In the genomic region with DNA sequence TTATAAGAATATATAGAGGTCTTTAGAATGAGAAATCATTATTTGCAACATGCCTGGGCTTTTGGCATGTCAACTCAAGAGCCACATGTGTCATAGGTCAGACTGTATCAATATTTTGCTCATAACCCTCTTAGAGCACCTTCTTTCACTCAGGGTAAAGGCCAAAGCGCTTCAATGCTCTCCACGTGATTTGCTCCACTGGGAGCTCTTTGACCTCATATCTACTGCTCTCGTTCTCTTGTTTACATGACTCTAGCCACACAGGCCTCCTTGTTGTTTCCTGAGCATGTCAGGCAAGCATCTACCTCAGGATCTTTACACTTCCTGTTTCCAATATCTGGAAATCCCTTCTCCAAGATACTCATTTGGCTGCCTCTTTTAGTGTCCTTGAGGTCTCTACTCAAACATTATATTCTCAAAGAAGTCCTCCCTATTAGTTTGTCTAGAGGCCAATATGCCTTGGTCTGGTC, we compare ENCODE assay signal across 1 cellular context.
TF ChIP-seq lines count a peak whose summit lies in the region.

No MANE protein-coding gene starts in this region.

TF ChIP-seq in HepG2, 621 proteins besides CTCF, POLR2A, EP300 and RAD21 (continued from another document and continues in another):
- no peak for TF ChIP-seq SOX6 (IDR thresholded peaks at IDR 0.05)
- TF ChIP-seq SOX6 (CRISPR knock-in tag; IDR thresholded peaks at IDR 0.05) = peak; percentile 98
- TF ChIP-seq ZIK1 (CRISPR knock-in tag; IDR thresholded peaks at IDR 0.05; ENCODE audit: borderline replicate concordance, low read depth) = no peak
- peak; percentile 73 for TF ChIP-seq GABPB1 (CRISPR knock-in tag; IDR thresholded peaks at IDR 0.05)
- TF ChIP-seq, protein P1, sequence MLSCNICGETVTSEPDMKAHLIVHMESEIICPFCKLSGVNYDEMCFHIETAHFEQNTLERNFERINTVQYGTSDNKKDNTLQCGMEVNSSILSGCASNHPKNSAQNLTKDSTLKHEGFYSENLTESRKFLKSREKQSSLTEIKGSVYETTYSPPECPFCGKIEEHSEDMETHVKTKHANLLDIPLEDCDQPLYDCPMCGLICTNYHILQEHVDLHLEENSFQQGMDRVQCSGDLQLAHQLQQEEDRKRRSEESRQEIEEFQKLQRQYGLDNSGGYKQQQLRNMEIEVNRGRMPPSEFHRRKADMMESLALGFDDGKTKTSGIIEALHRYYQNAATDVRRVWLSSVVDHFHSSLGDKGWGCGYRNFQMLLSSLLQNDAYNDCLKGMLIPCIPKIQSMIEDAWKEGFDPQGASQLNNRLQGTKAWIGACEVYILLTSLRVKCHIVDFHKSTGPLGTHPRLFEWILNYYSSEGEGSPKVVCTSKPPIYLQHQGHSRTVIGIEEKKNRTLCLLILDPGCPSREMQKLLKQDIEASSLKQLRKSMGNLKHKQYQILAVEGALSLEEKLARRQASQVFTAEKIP (CRISPR knock-in tag; IDR thresholded peaks at IDR 0.05; ENCODE audit: borderline replicate concordance) = no peak
- TF ChIP-seq CENPT (CRISPR knock-in tag; IDR thresholded peaks at IDR 0.05; ENCODE audit: low read depth) = no peak
- TF ChIP-seq DNMT3B (CRISPR knock-in tag; conservative IDR thresholded peaks at IDR 0.05) = 0 out of 2 replicates have a peak, but pooled peaks have one; percentile 55
- TF ChIP-seq, protein P2, sequence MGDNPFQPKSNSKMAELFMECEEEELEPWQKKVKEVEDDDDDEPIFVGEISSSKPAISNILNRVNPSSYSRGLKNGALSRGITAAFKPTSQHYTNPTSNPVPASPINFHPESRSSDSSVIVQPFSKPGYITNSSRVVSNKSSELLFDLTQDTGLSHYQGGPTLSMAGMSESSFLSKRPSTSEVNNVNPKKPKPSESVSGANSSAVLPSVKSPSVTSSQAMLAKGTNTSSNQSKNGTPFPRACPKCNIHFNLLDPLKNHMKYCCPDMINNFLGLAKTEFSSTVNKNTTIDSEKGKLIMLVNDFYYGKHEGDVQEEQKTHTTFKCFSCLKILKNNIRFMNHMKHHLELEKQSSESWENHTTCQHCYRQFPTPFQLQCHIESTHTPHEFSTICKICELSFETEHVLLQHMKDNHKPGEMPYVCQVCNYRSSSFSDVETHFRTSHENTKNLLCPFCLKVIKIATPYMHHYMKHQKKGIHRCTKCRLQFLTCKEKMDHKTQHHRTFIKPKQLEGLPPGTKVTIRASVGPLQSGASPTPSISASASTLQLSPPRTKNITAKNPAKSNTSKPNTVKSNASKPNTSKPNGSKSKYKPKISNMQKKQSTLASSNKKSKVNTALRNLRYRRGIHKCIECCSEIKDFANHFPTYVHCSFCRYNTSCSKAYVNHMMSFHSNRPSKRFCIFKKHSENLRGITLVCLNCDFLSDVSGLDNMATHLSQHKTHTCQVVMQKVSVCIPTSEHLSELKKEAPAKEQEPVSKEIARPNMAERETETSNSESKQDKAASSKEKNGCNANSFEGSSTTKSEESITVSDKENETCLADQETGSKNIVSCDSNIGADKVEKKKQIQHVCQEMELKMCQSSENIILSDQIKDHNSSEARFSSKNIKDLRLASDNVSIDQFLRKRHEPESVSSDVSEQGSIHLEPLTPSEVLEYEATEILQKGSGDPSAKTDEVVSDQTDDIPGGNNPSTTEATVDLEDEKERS (CRISPR knock-in tag; IDR thresholded peaks at IDR 0.05) = peak; percentile 94
- peak; percentile 89; the same call in 1 of the 2 replicates for TF ChIP-seq YEATS2 (CRISPR knock-in tag; IDR thresholded peaks at IDR 0.05; ENCODE audit: borderline replicate concordance)
- TF ChIP-seq RCOR2 (CRISPR knock-in tag; IDR thresholded peaks at IDR 0.05) = peak; percentile 99
- TF ChIP-seq, protein P3, sequence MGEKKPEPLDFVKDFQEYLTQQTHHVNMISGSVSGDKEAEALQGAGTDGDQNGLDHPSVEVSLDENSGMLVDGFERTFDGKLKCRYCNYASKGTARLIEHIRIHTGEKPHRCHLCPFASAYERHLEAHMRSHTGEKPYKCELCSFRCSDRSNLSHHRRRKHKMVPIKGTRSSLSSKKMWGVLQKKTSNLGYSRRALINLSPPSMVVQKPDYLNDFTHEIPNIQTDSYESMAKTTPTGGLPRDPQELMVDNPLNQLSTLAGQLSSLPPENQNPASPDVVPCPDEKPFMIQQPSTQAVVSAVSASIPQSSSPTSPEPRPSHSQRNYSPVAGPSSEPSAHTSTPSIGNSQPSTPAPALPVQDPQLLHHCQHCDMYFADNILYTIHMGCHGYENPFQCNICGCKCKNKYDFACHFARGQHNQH (CRISPR knock-in tag; IDR thresholded peaks at IDR 0.05) = peak; percentile 99
- TF ChIP-seq, protein P4, sequence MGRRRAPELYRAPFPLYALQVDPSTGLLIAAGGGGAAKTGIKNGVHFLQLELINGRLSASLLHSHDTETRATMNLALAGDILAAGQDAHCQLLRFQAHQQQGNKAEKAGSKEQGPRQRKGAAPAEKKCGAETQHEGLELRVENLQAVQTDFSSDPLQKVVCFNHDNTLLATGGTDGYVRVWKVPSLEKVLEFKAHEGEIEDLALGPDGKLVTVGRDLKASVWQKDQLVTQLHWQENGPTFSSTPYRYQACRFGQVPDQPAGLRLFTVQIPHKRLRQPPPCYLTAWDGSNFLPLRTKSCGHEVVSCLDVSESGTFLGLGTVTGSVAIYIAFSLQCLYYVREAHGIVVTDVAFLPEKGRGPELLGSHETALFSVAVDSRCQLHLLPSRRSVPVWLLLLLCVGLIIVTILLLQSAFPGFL (CRISPR knock-in tag; IDR thresholded peaks at IDR 0.05) = no peak
- no peak for TF ChIP-seq ZSCAN25 (CRISPR knock-in tag; IDR thresholded peaks at IDR 0.05)
- TF ChIP-seq ESRRA (CRISPR knock-in tag; IDR thresholded peaks at IDR 0.05; ENCODE audit: low read depth) = peak; percentile 71
- TF ChIP-seq KDM4B (CRISPR knock-in tag; IDR thresholded peaks at IDR 0.05) = peak; percentile 96
- TF ChIP-seq, protein P5, sequence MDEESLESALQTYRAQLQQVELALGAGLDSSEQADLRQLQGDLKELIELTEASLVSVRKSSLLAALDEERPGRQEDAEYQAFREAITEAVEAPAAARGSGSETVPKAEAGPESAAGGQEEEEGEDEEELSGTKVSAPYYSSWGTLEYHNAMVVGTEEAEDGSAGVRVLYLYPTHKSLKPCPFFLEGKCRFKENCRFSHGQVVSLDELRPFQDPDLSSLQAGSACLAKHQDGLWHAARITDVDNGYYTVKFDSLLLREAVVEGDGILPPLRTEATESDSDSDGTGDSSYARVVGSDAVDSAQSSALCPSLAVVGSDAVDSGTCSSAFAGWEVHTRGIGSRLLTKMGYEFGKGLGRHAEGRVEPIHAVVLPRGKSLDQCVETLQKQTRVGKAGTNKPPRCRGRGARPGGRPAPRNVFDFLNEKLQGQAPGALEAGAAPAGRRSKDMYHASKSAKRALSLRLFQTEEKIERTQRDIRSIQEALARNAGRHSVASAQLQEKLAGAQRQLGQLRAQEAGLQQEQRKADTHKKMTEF (CRISPR knock-in tag; IDR thresholded peaks at IDR 0.05) = peak; percentile 98
- TF ChIP-seq, protein P6, sequence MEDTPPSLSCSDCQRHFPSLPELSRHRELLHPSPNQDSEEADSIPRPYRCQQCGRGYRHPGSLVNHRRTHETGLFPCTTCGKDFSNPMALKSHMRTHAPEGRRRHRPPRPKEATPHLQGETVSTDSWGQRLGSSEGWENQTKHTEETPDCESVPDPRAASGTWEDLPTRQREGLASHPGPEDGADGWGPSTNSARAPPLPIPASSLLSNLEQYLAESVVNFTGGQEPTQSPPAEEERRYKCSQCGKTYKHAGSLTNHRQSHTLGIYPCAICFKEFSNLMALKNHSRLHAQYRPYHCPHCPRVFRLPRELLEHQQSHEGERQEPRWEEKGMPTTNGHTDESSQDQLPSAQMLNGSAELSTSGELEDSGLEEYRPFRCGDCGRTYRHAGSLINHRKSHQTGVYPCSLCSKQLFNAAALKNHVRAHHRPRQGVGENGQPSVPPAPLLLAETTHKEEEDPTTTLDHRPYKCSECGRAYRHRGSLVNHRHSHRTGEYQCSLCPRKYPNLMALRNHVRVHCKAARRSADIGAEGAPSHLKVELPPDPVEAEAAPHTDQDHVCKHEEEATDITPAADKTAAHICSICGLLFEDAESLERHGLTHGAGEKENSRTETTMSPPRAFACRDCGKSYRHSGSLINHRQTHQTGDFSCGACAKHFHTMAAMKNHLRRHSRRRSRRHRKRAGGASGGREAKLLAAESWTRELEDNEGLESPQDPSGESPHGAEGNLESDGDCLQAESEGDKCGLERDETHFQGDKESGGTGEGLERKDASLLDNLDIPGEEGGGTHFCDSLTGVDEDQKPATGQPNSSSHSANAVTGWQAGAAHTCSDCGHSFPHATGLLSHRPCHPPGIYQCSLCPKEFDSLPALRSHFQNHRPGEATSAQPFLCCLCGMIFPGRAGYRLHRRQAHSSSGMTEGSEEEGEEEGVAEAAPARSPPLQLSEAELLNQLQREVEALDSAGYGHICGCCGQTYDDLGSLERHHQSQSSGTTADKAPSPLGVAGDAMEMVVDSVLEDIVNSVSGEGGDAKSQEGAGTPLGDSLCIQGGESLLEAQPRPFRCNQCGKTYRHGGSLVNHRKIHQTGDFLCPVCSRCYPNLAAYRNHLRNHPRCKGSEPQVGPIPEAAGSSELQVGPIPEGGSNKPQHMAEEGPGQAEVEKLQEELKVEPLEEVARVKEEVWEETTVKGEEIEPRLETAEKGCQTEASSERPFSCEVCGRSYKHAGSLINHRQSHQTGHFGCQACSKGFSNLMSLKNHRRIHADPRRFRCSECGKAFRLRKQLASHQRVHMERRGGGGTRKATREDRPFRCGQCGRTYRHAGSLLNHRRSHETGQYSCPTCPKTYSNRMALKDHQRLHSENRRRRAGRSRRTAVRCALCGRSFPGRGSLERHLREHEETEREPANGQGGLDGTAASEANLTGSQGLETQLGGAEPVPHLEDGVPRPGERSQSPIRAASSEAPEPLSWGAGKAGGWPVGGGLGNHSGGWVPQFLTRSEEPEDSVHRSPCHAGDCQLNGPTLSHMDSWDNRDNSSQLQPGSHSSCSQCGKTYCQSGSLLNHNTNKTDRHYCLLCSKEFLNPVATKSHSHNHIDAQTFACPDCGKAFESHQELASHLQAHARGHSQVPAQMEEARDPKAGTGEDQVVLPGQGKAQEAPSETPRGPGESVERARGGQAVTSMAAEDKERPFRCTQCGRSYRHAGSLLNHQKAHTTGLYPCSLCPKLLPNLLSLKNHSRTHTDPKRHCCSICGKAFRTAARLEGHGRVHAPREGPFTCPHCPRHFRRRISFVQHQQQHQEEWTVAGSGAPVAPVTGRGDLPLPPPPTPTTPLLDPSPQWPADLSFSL (CRISPR knock-in tag; IDR thresholded peaks at IDR 0.05) = no peak
- TF ChIP-seq RBAK (CRISPR knock-in tag; IDR thresholded peaks at IDR 0.05) = no peak
- TF ChIP-seq, protein P7, sequence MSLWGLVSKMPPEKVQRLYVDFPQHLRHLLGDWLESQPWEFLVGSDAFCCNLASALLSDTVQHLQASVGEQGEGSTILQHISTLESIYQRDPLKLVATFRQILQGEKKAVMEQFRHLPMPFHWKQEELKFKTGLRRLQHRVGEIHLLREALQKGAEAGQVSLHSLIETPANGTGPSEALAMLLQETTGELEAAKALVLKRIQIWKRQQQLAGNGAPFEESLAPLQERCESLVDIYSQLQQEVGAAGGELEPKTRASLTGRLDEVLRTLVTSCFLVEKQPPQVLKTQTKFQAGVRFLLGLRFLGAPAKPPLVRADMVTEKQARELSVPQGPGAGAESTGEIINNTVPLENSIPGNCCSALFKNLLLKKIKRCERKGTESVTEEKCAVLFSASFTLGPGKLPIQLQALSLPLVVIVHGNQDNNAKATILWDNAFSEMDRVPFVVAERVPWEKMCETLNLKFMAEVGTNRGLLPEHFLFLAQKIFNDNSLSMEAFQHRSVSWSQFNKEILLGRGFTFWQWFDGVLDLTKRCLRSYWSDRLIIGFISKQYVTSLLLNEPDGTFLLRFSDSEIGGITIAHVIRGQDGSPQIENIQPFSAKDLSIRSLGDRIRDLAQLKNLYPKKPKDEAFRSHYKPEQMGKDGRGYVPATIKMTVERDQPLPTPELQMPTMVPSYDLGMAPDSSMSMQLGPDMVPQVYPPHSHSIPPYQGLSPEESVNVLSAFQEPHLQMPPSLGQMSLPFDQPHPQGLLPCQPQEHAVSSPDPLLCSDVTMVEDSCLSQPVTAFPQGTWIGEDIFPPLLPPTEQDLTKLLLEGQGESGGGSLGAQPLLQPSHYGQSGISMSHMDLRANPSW (CRISPR knock-in tag; IDR thresholded peaks at IDR 0.05; ENCODE audit: borderline replicate concordance) = peak; percentile 99
- peak; percentile 90; the same call in 1 of the 2 replicates for TF ChIP-seq WIZ (CRISPR knock-in tag; IDR thresholded peaks at IDR 0.05)
- peak; percentile 99 for TF ChIP-seq SALL1 (CRISPR knock-in tag; IDR thresholded peaks at IDR 0.05)
- TF ChIP-seq, protein P8, sequence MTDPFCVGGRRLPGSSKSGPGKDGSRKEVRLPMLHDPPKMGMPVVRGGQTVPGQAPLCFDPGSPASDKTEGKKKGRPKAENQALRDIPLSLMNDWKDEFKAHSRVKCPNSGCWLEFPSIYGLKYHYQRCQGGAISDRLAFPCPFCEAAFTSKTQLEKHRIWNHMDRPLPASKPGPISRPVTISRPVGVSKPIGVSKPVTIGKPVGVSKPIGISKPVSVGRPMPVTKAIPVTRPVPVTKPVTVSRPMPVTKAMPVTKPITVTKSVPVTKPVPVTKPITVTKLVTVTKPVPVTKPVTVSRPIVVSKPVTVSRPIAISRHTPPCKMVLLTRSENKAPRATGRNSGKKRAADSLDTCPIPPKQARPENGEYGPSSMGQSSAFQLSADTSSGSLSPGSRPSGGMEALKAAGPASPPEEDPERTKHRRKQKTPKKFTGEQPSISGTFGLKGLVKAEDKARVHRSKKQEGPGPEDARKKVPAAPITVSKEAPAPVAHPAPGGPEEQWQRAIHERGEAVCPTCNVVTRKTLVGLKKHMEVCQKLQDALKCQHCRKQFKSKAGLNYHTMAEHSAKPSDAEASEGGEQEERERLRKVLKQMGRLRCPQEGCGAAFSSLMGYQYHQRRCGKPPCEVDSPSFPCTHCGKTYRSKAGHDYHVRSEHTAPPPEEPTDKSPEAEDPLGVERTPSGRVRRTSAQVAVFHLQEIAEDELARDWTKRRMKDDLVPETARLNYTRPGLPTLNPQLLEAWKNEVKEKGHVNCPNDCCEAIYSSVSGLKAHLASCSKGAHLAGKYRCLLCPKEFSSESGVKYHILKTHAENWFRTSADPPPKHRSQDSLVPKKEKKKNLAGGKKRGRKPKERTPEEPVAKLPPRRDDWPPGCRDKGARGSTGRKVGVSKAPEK (CRISPR knock-in tag; IDR thresholded peaks at IDR 0.05; ENCODE audit: borderline replicate concordance) = peak; percentile 85; the same call in 1 of the 2 replicates
- peak; percentile 93 for TF ChIP-seq MEF2D (CRISPR knock-in tag; IDR thresholded peaks at IDR 0.05)
- peak; percentile 81 for TF ChIP-seq RFXAP (CRISPR knock-in tag; IDR thresholded peaks at IDR 0.05; ENCODE audit: borderline replicate concordance)
- peak; percentile 97 for TF ChIP-seq ERF (CRISPR knock-in tag; IDR thresholded peaks at IDR 0.05)
